ENCODE assay signal across 8 cellular contexts in genomic region chr3:107599755-107600122, GRCh38.
DNase-seq lines count a peak whose midpoint lies in the region; ATAC-seq, FAIRE-seq and TF ChIP-seq lines count a peak whose summit lies in the region.

No MANE protein-coding gene starts in this region.

- no peaks in the 10 kb centered on the region for H3K9me2 ChIP-seq in DOHH2 (replicated peaks; ENCODE audit: control insufficient read depth, low read length)

- DNase-seq in NCI-H524 treated with DMSO at 0.1 percent for 48 hours (lab: John Stamatoyannopoulos, UW) (peak; percentile 90), endothelial cell of umbilical vein (ENCODE audit: low read depth, low spot score) (peak; percentile 65), ovary (no peak), cerebellar nuclear complex (lab: John Stamatoyannopoulos, UW) (no peak)
- no peak for DNase-seq in effector CD4-positive, alpha-beta T cell
- no peak for DNase-seq in stimulated activated CD4-positive, alpha-beta T cell treated with anti-CD3 and anti-CD28 coated beads, Interleukin-1b, Interleukin-23, amount 100 ng/mL, for 48 hours

- peak overlapping the region; percentile 79 for H3K9ac ChIP-seq in endothelial cell of umbilical vein (replicated peaks; ENCODE audit: extremely low read depth, insufficient read depth, low read length)

- peaks cover 27% of the 10 kb centered on the region for H3K4me1 ChIP-seq in DOHH2 (ENCODE audit: control insufficient read depth, low read length)
- peaks cover 20% of the 10 kb centered on the region for H3K4me1 ChIP-seq in endothelial cell of umbilical vein (ENCODE audit: control insufficient read depth, extremely low read depth, insufficient read depth, low read length)
- H3K4me1 ChIP-seq in ovary (ENCODE audit: insufficient read depth): peaks cover 10% of the 10 kb centered on the region

- H3K4me2 ChIP-seq in DOHH2 (ENCODE audit: low read length): peak overlapping the region; percentile 81
- H3K4me2 ChIP-seq in endothelial cell of umbilical vein (ENCODE audit: insufficient read depth, low read length): peak overlapping the region; percentile 84

- POLR2A ChIA-PET in endothelial cell of umbilical vein (lab: Charles Lee): no interaction called here

- H2AFZ ChIP-seq in endothelial cell of umbilical vein (ENCODE audit: low read depth, low read length): peak overlapping the region; percentile 95

- no peaks in the 10 kb centered on the region for H3F3A ChIP-seq in DOHH2 (ENCODE audit: control insufficient read depth, insufficient read depth)

- TF ChIP-seq EP300 in ovary (IDR thresholded peaks at IDR 0.05): no peak

- H3K79me2 ChIP-seq in DOHH2 (ENCODE audit: control insufficient read depth, low read length): peaks cover 35% of the 10 kb centered on the region
- no peaks in the 10 kb centered on the region for H3K79me2 ChIP-seq in endothelial cell of umbilical vein (ENCODE audit: control insufficient read depth, insufficient read depth, low read length)

- H3K4me3 ChIP-seq in DOHH2 (ENCODE audit: low read length) (peak overlapping the region; percentile 69), endothelial cell of umbilical vein (replicated peaks in 1 of 3; ENCODE audit: insufficient read depth in 1 of 3, low read depth in 1 of 3, low read length in 3 of 3) (peak overlapping the region; percentile 19 to 62 (median 37)), ovary (peak overlapping the region; percentile 25)

- no peak for FAIRE-seq in endothelial cell of umbilical vein (lab: Jason Lieb, UNC)

- 1 to 3% (median 3%) methylated on average over 4 of the region's 4 CpGs for WGBS in ovary, 3 donors

- no peaks in the 10 kb centered on the region for H3K9me3 ChIP-seq in DOHH2 (ENCODE audit: control insufficient read depth, insufficient read depth, low read length)
- H3K9me3 ChIP-seq in endothelial cell of umbilical vein (replicated peaks; ENCODE audit: control insufficient read depth, insufficient read depth, low read length): no peaks in the 10 kb centered on the region
- H3K9me3 ChIP-seq in ovary: no peaks in the 10 kb centered on the region

- ATAC-seq in HG03378 (IDR thresholded peaks at IDR 0.05; ENCODE audit: unreplicated experiment): no peak

- H3K27me3 ChIP-seq in DOHH2 (ENCODE audit: control insufficient read depth, low read length) (no peaks in the 10 kb centered on the region), endothelial cell of umbilical vein (ENCODE audit: control insufficient read depth in 2 of 2, insufficient read depth in 2 of 2, low read length in 2 of 2) (no peaks in the 10 kb centered on the region), ovary (no peaks in the 10 kb centered on the region)

- CTCF ChIA-PET in endothelial cell of umbilical vein (lab: Charles Lee): interaction anchor here (0.9 to 2.9 kb wide), 11 partner anchors 12 to 364 kb away, joined by 3 to 17 read pairs (median 5); no protein-coding TSS in a partner anchor

- BruUV-seq in endothelial cell of umbilical vein (replicated peaks; lab: Mats Ljungman, UMichigan): no TSS peak

- H4K20me1 ChIP-seq in DOHH2 (ENCODE audit: control insufficient read depth, insufficient read depth, low read depth, low read length) (no peaks in the 10 kb centered on the region), endothelial cell of umbilical vein (replicated peaks; ENCODE audit: control insufficient read depth, extremely low read depth, insufficient read depth, low read length) (no peaks in the 10 kb centered on the region)

- dilution Hi-C loops in endothelial cell of umbilical vein (cut with MboI; ENCODE audit: extremely low pct_ligation_motif_present, low sequenced_read_pairs): no loop called here

- TF ChIP-seq POLR2A in endothelial cell of umbilical vein (IDR thresholded peaks at IDR 0.05; ENCODE audit: low read depth, low read length): no peak
- TF ChIP-seq POLR2A in ovary (IDR thresholded peaks at IDR 0.05): no peak

- no peak overlapping the region for H3K27ac ChIP-seq in DOHH2 (ENCODE audit: low read depth, low read length)
- peak overlapping the region; percentile 84 for H3K27ac ChIP-seq in endothelial cell of umbilical vein (ENCODE audit: insufficient read depth, low read depth, low read length)
- H3K27ac ChIP-seq in ovary: no peak overlapping the region

- TF ChIP-seq CTCF in DOHH2 (IDR thresholded peaks at IDR 0.05; ENCODE audit: low read depth, low read length, poor library complexity, severe bottlenecking): no peak
- no peak for TF ChIP-seq CTCF in endothelial cell of umbilical vein (IDR thresholded peaks at IDR 0.05; ENCODE audit: extremely low read depth in 1 of 2, insufficient read depth in 1 of 2, low read depth in 1 of 2, low read length in 2 of 2)
- no peak for TF ChIP-seq CTCF in ovary (IDR thresholded peaks at IDR 0.05)

- intact Hi-C loops in endothelial cell of umbilical vein (cut with micrococcal nuclease): loop anchor here (1.0 to 2.0 kb wide), 2 partner anchors 8 to 75 kb away; no protein-coding TSS in a partner anchor
- intact Hi-C loops in ovary (cut with DNase I): no loop called here

- H3K9me1 ChIP-seq in endothelial cell of umbilical vein (replicated peaks; ENCODE audit: control insufficient read depth, extremely low read depth, insufficient read depth, low read length): no peaks in the 10 kb centered on the region

- H3K36me3 ChIP-seq in DOHH2 (ENCODE audit: control insufficient read depth, low read length) (peaks cover 5% of the 10 kb centered on the region; the same call in 1 of the 2 replicates), endothelial cell of umbilical vein (ENCODE audit: control insufficient read depth in 2 of 2, extremely low read depth in 1 of 2, insufficient read depth in 2 of 2, low read length in 2 of 2) (no peaks in the 10 kb centered on the region), ovary (no peaks in the 10 kb centered on the region)

TF ChIP-seq in endothelial cell of umbilical vein, 7 proteins besides CTCF, POLR2A, EP300 and RAD21:
- no peak for TF ChIP-seq FOS (IDR thresholded peaks at IDR 0.05; ENCODE audit: borderline replicate concordance, insufficient read depth, low read length)
- no peak for TF ChIP-seq MAX (IDR thresholded peaks at IDR 0.05; ENCODE audit: insufficient read depth, insufficient read length)
- TF ChIP-seq EZH2 (IDR thresholded peaks at IDR 0.05; ENCODE audit: borderline replicate concordance, low read depth, low read length, severe bottlenecking): no peak
- no peak for TF ChIP-seq MYC (IDR thresholded peaks at IDR 0.05; ENCODE audit: low read depth, low read length)
- no peak for TF ChIP-seq POLR2AphosphoS5 (IDR thresholded peaks at IDR 0.05; ENCODE audit: insufficient read depth, low read depth, low read length)
- no peak for TF ChIP-seq JUN (IDR thresholded peaks at IDR 0.05; ENCODE audit: borderline replicate concordance, insufficient read depth, insufficient read length, low read depth)
- no peak for TF ChIP-seq GATA2 (IDR thresholded peaks at IDR 0.05; ENCODE audit: insufficient read depth, insufficient read length, low read depth, low read length)

Comparison
In these comparisons a context has a peak if more than half of its experiments do, and no peak if none do; other contexts are left out.
1. DNase-seq: peak in NCI-H524 treated with DMSO at 0.1 percent for 48 hours (single experiment) and endothelial cell of umbilical vein (single experiment); none in ovary (0 of 5), cerebellar nuclear complex (0 of 2), effector CD4-positive, alpha-beta T cell (single experiment) and stimulated activated CD4-positive, alpha-beta T cell treated with anti-CD3 and anti-CD28 coated beads, Interleukin-1b, Interleukin-23, amount 100 ng/mL, for 48 hours (single experiment).
2. Peak in every context shown above with its lines, with median percentiles within 50 percentile points of each other: H3K4me3 ChIP-seq.